Comparison of ENCODE assay signal across 1 cellular context in the genomic region with DNA sequence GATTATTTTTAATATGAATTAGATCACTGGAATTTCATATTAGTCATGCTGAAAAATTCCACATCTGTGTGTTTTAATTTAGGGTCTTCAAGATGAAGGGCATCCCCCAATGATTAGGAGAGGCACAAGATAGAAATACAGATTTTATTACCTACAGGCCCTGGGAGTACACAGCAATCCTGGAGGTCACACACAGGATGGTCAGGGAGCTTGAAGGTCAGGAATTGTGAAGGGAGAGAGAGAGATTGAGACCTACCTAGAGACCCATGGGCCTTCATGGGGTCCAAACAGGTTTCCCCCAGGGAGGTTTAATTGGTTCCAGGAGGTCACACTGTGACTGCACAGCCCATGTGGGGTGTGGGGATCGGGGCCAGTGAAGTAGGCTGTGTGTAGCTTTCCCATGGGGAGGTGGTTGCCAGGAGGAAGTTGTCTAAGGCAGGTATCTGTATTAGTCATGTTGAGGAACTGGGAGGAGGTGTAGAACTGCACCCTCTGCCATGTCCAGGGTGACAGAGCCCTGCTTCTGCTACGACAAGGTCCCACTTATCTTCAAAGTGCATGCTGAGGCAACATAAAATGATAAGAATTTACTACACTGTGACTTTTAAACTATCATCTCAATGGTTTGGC.
TF ChIP-seq lines count a peak whose summit lies in the region.

No MANE protein-coding gene starts in this region.

TF ChIP-seq in K562, 482 proteins besides CTCF, POLR2A, EP300 and RAD21 (continued from another document and continues in another):
- no peak for TF ChIP-seq RERE (CRISPR knock-in tag; IDR thresholded peaks at IDR 0.05; ENCODE audit: borderline replicate concordance)
- TF ChIP-seq, protein P1, sequence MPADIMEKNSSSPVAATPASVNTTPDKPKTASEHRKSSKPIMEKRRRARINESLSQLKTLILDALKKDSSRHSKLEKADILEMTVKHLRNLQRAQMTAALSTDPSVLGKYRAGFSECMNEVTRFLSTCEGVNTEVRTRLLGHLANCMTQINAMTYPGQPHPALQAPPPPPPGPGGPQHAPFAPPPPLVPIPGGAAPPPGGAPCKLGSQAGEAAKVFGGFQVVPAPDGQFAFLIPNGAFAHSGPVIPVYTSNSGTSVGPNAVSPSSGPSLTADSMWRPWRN (IDR thresholded peaks at IDR 0.05; ENCODE audit: low read depth), result no peak
- TF ChIP-seq ZKSCAN1 (IDR thresholded peaks at IDR 0.05; ENCODE audit: low read depth, low read length), result peak; percentile 27; the same call in 1 of the 2 replicates
- TF ChIP-seq C11orf30 (IDR thresholded peaks at IDR 0.05; ENCODE audit: low read depth), result 0 out of 2 replicates have a peak, but pooled peaks have one; percentile 32
- no peak; the same call in 1 of the 2 replicates for TF ChIP-seq ETV5 (CRISPR knock-in tag; IDR thresholded peaks at IDR 0.05; ENCODE audit: low read depth)
- TF ChIP-seq EGR1 (conservative IDR thresholded peaks at IDR 0.05), result peak; percentile 17; the same call in 1 of the 2 replicates
- TF ChIP-seq AFF4 (CRISPR knock-in tag; IDR thresholded peaks at IDR 0.05), result no peak
- TF ChIP-seq TFAM (CRISPR knock-in tag; conservative IDR thresholded peaks at IDR 0.05), result no peak
- no peak for TF ChIP-seq NCOA4 (IDR thresholded peaks at IDR 0.05; ENCODE audit: partially characterized antibody)
- TF ChIP-seq CTBP1 (IDR thresholded peaks at IDR 0.05; ENCODE audit: borderline replicate concordance), result peak; percentile 89
- TF ChIP-seq ZC3H8 (IDR thresholded peaks at IDR 0.05), result no peak
- TF ChIP-seq ZNF318 (IDR thresholded peaks at IDR 0.05; ENCODE audit: borderline replicate concordance in 1 of 2, low read depth in 1 of 2), result no peak
- TF ChIP-seq ASH1L (IDR thresholded peaks at IDR 0.05; ENCODE audit: borderline replicate concordance, low read depth, partially characterized antibody), result no peak
- no peak for TF ChIP-seq ZNF311 (CRISPR knock-in tag; IDR thresholded peaks at IDR 0.05)
- TF ChIP-seq TCF15 (CRISPR knock-in tag; IDR thresholded peaks at IDR 0.05), result no peak
- peak; percentile 81 for TF ChIP-seq CREM (IDR thresholded peaks at IDR 0.05; ENCODE audit: low read depth)
- TF ChIP-seq BDP1 (IDR thresholded peaks at IDR 0.05; ENCODE audit: insufficient read depth, insufficient read length), result no peak
- TF ChIP-seq NCOA2 (IDR thresholded peaks at IDR 0.05; ENCODE audit: partially characterized antibody in 2 of 2), result no peak
- TF ChIP-seq FOXM1 (IDR thresholded peaks at IDR 0.05; ENCODE audit: low read depth), result no peak
- TF ChIP-seq FOXM1 (CRISPR knock-in tag; IDR thresholded peaks at IDR 0.05; ENCODE audit: low read depth), result no peak
- TF ChIP-seq SPI1 (IDR thresholded peaks at IDR 0.05; ENCODE audit: borderline replicate concordance, low read depth, low read length), result peak; percentile 84
- TF ChIP-seq ZNF830 (CRISPR knock-in tag; IDR thresholded peaks at IDR 0.05), result no peak
